In genomic region chr11:122368796-122369195, GRCh38 we compare ENCODE assay signal across 28 cellular contexts.
"Had no signal": no experiment of that assay in that cellular context is flagged by ENCODE, and none has a peak within 500 bp of the region (broad histone marks: within the 10 kb centered on the region; RNA-seq: fewer than 3 reads in every experiment).

No MANE protein-coding gene starts in this region.

- H3K4me1 ChIP-seq: breast epithelium, colonic mucosa had no signal

- H3K27me3 ChIP-seq: adrenal gland, ascending aorta, breast epithelium, cardiac muscle cell, colonic mucosa had no signal

- H3K27ac ChIP-seq: colonic mucosa had no signal

- H3K9me3 ChIP-seq: adrenal gland, ascending aorta, breast epithelium, colonic mucosa had no signal

- DNase-seq: activated CD4-positive, alpha-beta memory T cell treated with anti-CD3 and anti-CD28 coated beads for 36 hours; activated CD4-positive, alpha-beta T cell treated with anti-CD3 and anti-CD28 coated beads for 36 hours; activated CD4-positive, alpha-beta T cell treated with anti-CD3 and anti-CD28 coated beads, Interleukin-2, amount 10 ng/mL, durations not matched to agents 24 days and 14 days; activated CD4-positive, CD25-positive, alpha-beta regulatory T cell; activated CD4-positive, CD25-positive, alpha-beta regulatory T cell treated with anti-CD3 and anti-CD28 coated beads, Interleukin-2, amount 50 U/mL, for 72 hours; activated CD8-positive, alpha-beta memory T cell treated with anti-CD3 and anti-CD28 coated beads, Interleukin-2, amount 10 ng/mL, durations not matched to agents 7 days and 5 days; activated CD8-positive, alpha-beta memory T cell treated with anti-CD3 and anti-CD28 coated beads, Interleukin-2, amount 50 U/mL, for 4 hours; activated CD8-positive, alpha-beta T cell treated with anti-CD3 and anti-CD28 coated beads, Interleukin-2, amount 10 ng/mL, durations not matched to agents 7 days and 5 days; activated effector memory CD4-positive, alpha-beta T cell treated with anti-CD3 and anti-CD28 coated beads, Interleukin-2, amount 50 U/mL, for 16 hours; activated naive CD4-positive, alpha-beta T cell treated with anti-CD3 and anti-CD28 coated beads for 36 hours; activated naive CD8-positive, alpha-beta T cell treated with anti-CD3 and anti-CD28 coated beads for 36 hours; activated naive CD8-positive, alpha-beta T cell treated with anti-CD3 and anti-CD28 coated beads, Interleukin-2, amount 50 U/mL, for 24 hours; activated T-cell treated with anti-CD3 and anti-CD28 coated beads, Interleukin-2, amount 50 U/mL, for 1 hour; activated T-cell treated with anti-CD3 and anti-CD28 coated beads, Interleukin-2, amount 50 U/mL, for 48 hours; adrenal gland; amygdala; central memory CD4-positive, alpha-beta T cell; cerebellar nuclear complex; colonic mucosa; effector CD8-positive, alpha-beta T cell; endodermal cell; foreskin fibroblast; T-helper 2 cell had no signal

- H3K4me3 ChIP-seq: adrenal gland, cardiac muscle cell, colonic mucosa had no signal

- H3K36me3 ChIP-seq: adrenal gland, ascending aorta, breast epithelium, cardiac muscle cell, colonic mucosa had no signal

- FAIRE-seq: frontal cortex had no signal

- ATAC-seq: activated CD4-positive, alpha-beta T cell treated with anti-CD3 and anti-CD28 coated beads for 36 hours; activated CD8-positive, alpha-beta memory T cell treated with anti-CD3 and anti-CD28 coated beads, Interleukin-2, amount 10 ng/mL, durations not matched to agents 7 days and 5 days; activated CD8-positive, alpha-beta T cell treated with anti-CD3 and anti-CD28 coated beads, Interleukin-2, amount 10 ng/mL, durations not matched to agents 7 days and 5 days; activated naive CD8-positive, alpha-beta T cell treated with anti-CD3 and anti-CD28 coated beads, Interleukin-2, amount 50 U/mL, for 24 hours; esophagus mucosa had no signal
